1 cellular context compared by ENCODE assay signal in the genomic region with DNA sequence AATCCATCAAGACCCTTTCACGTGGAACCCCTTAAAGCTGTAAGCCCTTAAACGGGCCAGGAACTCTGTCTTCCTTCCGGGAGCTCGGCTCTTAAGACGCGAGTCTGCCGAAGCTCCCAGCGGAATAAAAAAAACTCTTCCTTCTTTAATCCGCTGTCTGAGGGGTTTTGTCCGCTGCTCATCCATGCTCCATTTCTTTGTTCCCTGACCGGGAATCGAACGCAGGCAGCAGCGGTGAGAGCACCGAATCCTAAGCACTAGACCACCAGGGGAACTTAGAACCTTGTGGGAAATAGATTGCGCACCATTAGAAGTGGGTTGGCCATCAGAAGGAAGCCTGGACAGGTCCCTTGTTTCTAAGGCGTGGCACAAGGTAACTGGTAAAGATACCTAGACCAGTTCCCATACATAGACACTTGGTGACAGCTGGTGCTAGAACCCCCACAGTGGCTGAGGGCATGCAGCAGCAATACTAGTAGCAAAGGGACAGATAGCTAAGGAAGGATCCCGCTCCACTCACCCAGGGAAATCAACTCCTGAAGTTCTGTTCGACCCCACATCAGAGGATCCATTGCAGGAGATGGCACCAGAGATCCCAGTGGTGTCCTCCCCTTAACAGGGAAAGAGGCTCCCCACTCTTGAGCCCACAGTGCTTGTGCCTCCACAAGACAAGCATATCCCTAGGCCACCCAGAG.
TF ChIP-seq lines count a peak whose summit lies in the region.

No MANE protein-coding gene starts in this region.

TF ChIP-seq in GM23338, 12 proteins besides CTCF, POLR2A, EP300 and RAD21 (continued from another document):
- TF ChIP-seq EZH2 (IDR thresholded peaks at IDR 0.05; ENCODE audit: low read depth, unreplicated experiment) = no peak
- no peak for TF ChIP-seq ZNF462 (CRISPR knock-in tag; IDR thresholded peaks at IDR 0.05)
- no peak for TF ChIP-seq ZNF114 (CRISPR knock-in tag; IDR thresholded peaks at IDR 0.05)
- no peak for TF ChIP-seq CREB1 (CRISPR knock-in tag; IDR thresholded peaks at IDR 0.05; ENCODE audit: low read depth)
- no peak for TF ChIP-seq NANOG (IDR thresholded peaks at IDR 0.05; ENCODE audit: borderline replicate concordance)
